20 cellular contexts compared by ENCODE assay signal in the genomic region with DNA sequence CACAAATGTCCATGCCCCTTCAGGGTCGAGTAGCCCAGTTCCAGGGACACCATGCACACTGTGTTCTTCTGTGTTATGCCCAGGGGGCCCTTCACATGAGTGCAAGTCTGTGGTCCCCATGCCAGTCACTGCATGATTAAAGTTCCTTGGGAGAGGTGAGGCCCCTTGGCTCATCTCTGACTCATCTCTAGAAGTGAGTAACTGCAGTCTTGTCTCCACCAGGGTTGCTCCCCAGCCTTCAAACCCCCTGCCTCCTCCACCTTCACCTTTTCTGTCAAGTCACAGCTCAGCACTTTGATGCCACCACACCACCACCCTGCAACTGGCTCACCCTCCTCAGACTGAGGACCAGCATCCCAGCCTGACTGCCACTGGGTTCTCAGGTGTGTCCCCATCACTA.
DNase-seq lines count a peak whose midpoint lies in the region; ATAC-seq and TF ChIP-seq lines count a peak whose summit lies in the region.
"Had no signal": no experiment of that assay in that cellular context is flagged by ENCODE, and none has a peak within 500 bp of the region (broad histone marks: within the 10 kb centered on the region; RNA-seq: fewer than 3 reads in every experiment).

No MANE protein-coding gene starts in this region.

- no peak overlapping the region for H3K9ac ChIP-seq in mammary epithelial cell (ENCODE audit: insufficient read depth, low read length)
- H3K9ac ChIP-seq: BLaER1 treated with 17β-estradiol and CSF1 and Interleukin-3, amounts not matched to agents 10 nM and 100 nM had no signal

- no peak for DNase-seq in activated CD4-positive, alpha-beta T cell treated with anti-CD3 and anti-CD28 coated beads, Interleukin-2, amount 10 ng/mL, durations not matched to agents 24 days and 14 days
- no peak for DNase-seq in activated CD4-positive, alpha-beta T cell treated with anti-CD3 and anti-CD28 coated beads for 1 hour
- DNase-seq in RKO (ENCODE audit: low spot score) (peak; percentile 7), mammary epithelial cell (peak; percentile 65)
- DNase-seq in stimulated activated CD4-positive, alpha-beta T cell treated with anti-CD3 and anti-CD28 coated beads, Interleukin-4, amount 100 ng/mL, for 24 hours, result peak; percentile 8
- DNase-seq in CD4-positive, alpha-beta T cell, result no peak
- DNase-seq: activated CD4-positive, CD25-positive, alpha-beta regulatory T cell; GF-D8; IMR-90; NCI-H2081 treated with DMSO at 0.1 percent for 48 hours; NCI-H524; stomach had no signal

- H3K4me1 ChIP-seq in mammary epithelial cell (ENCODE audit: insufficient read depth, low read length), result peaks cover 21% of the 10 kb centered on the region
- H3K4me1 ChIP-seq: A549, gastroesophageal sphincter, SJSA1, stomach had no signal

- dilution Hi-C loops in mammary epithelial cell (cut with HindIII; ENCODE audit: low sequenced_read_pairs), result no loop called here

- ATAC-seq in HG02763 (IDR thresholded peaks at IDR 0.05; ENCODE audit: unreplicated experiment) (no peak), HG02678 (IDR thresholded peaks at IDR 0.05; ENCODE audit: unreplicated experiment) (no peak)
- no peak for ATAC-seq in CD4-positive, alpha-beta T cell (ENCODE audit: poor library complexity)
- ATAC-seq: A549, gastroesophageal sphincter, sciatic nerve had no signal

- H3K9me3 Mint-ChIP-seq in activated CD4-positive, alpha-beta T cell treated with anti-CD3 and anti-CD28 coated beads, Interleukin-2, amount 10 ng/mL, durations not matched to agents 24 days and 14 days, result peaks cover 3% of the 10 kb centered on the region
- H3K9me3 Mint-ChIP-seq in CD4-positive, alpha-beta T cell, result no peaks in the 10 kb centered on the region

- peaks cover 9% of the 10 kb centered on the region for H3K4me1 Mint-ChIP-seq in activated CD4-positive, alpha-beta T cell treated with anti-CD3 and anti-CD28 coated beads, Interleukin-2, amount 10 ng/mL, durations not matched to agents 24 days and 14 days
- H3K4me1 Mint-ChIP-seq in CD4-positive, alpha-beta T cell (ENCODE audit: low read depth), result no peaks in the 10 kb centered on the region

- no peak overlapping the region for H2AFZ ChIP-seq in mammary epithelial cell (ENCODE audit: low read depth, low read length)

- H3K4me3 Mint-ChIP-seq in activated CD4-positive, alpha-beta T cell treated with anti-CD3 and anti-CD28 coated beads, Interleukin-2, amount 10 ng/mL, durations not matched to agents 24 days and 14 days, result no peak overlapping the region
- H3K4me3 Mint-ChIP-seq in CD4-positive, alpha-beta T cell, result no peak overlapping the region

- H3K79me2 ChIP-seq in mammary epithelial cell (ENCODE audit: insufficient read depth, low read length), result no peaks in the 10 kb centered on the region

- WGBS in mammary epithelial cell (ENCODE audit: low coverage, missing lambda C conversion rate), result 0% methylated on average over 1 of the region's 1 CpG

- H3K27ac ChIP-seq in mammary epithelial cell (ENCODE audit: insufficient read depth, low read depth, low read length), result no peak overlapping the region
- H3K27ac ChIP-seq in CD4-positive, alpha-beta T cell (ENCODE audit: low read depth, low read length), result no peak overlapping the region
- H3K27ac ChIP-seq: A549; BLaER1 treated with 17β-estradiol and CSF1 and Interleukin-3, amounts not matched to agents 10 nM and 100 nM; coronary artery; gastroesophageal sphincter; SJSA1; stomach had no signal

- H4K20me1 ChIP-seq in mammary epithelial cell (ENCODE audit: insufficient read depth, low read length), result no peaks in the 10 kb centered on the region
- H4K20me1 ChIP-seq: BLaER1 treated with 17β-estradiol and CSF1 and Interleukin-3, amounts not matched to agents 10 nM and 100 nM had no signal

- no peak overlapping the region for H3K4me3 ChIP-seq in mammary epithelial cell (replicated peaks in 1 of 3; ENCODE audit: insufficient read depth in 1 of 3, low read depth in 2 of 3, low read length in 3 of 3)
- H3K4me3 ChIP-seq: A549; BLaER1 treated with 17β-estradiol and CSF1 and Interleukin-3, amounts not matched to agents 10 nM and 100 nM; coronary artery; gastroesophageal sphincter; SJSA1; stomach had no signal

- no peaks in the 10 kb centered on the region for H3K36me3 ChIP-seq in mammary epithelial cell (ENCODE audit: insufficient read depth, low read length)
- H3K36me3 ChIP-seq: BLaER1 treated with 17β-estradiol and CSF1 and Interleukin-3, amounts not matched to agents 10 nM and 100 nM; gastroesophageal sphincter; SJSA1; stomach had no signal

- no TSS peak for BruUV-seq in mammary epithelial cell (replicated peaks; lab: Mats Ljungman, UMichigan)

- in situ Hi-C loops in mammary epithelial cell (cut with MboI; ENCODE audit: low sequenced_read_pairs in 2 of 2), result no loop called here

- intact Hi-C loops in activated CD4-positive, alpha-beta T cell treated with anti-CD3 and anti-CD28 coated beads, Interleukin-2, amount 10 ng/mL, durations not matched to agents 24 days and 14 days (cut with micrococcal nuclease), result no loop called here
- intact Hi-C loops in mammary epithelial cell (cut with micrococcal nuclease), result no loop called here
- intact Hi-C loops in CD4-positive, alpha-beta T cell (cut with DNase I, micrococcal nuclease), result no loop called here

- CTCF ChIA-PET in mammary epithelial cell (lab: Charles Lee; ENCODE audit: low non-redundant PET), result no interaction called here
- CTCF ChIA-PET in CD4-positive, alpha-beta T cell (lab: Charles Lee), result no interaction called here

- no peaks in the 10 kb centered on the region for H3K36me3 Mint-ChIP-seq in activated CD4-positive, alpha-beta T cell treated with anti-CD3 and anti-CD28 coated beads, Interleukin-2, amount 10 ng/mL, durations not matched to agents 24 days and 14 days (ENCODE audit: low read depth)
- H3K36me3 Mint-ChIP-seq in CD4-positive, alpha-beta T cell (ENCODE audit: low read depth), result no peaks in the 10 kb centered on the region

- no peaks in the 10 kb centered on the region for H3K27me3 ChIP-seq in mammary epithelial cell (ENCODE audit: insufficient read depth, low read length)
- peaks cover 4% of the 10 kb centered on the region for H3K27me3 ChIP-seq in CD4-positive, alpha-beta T cell (ENCODE audit: control insufficient read depth, insufficient read depth, low read length)
- H3K27me3 ChIP-seq: BLaER1 treated with 17β-estradiol and CSF1 and Interleukin-3, amounts not matched to agents 10 nM and 100 nM; gastroesophageal sphincter had no signal

- POLR2A ChIA-PET in CD4-positive, alpha-beta T cell (lab: Charles Lee), result no interaction called here

- TF ChIP-seq CTCF in mammary epithelial cell (conservative IDR thresholded peaks at IDR 0.05 in 1 of 2, IDR thresholded peaks at IDR 0.05 in 1 of 2; ENCODE audit: extremely low read depth in 1 of 2, insufficient read depth in 1 of 2, low read depth in 1 of 2, low read length in 2 of 2), result no peak
- no peak for TF ChIP-seq CTCF in CD4-positive, alpha-beta T cell (IDR thresholded peaks at IDR 0.05)

- no peak overlapping the region for H3K4me2 ChIP-seq in mammary epithelial cell (ENCODE audit: insufficient read depth, low read depth, low read length)
- H3K4me2 ChIP-seq: A549; BLaER1 treated with 17β-estradiol and CSF1 and Interleukin-3, amounts not matched to agents 10 nM and 100 nM had no signal

- H3K27me3 Mint-ChIP-seq in activated CD4-positive, alpha-beta T cell treated with anti-CD3 and anti-CD28 coated beads, Interleukin-2, amount 10 ng/mL, durations not matched to agents 24 days and 14 days, result peaks cover 21% of the 10 kb centered on the region
- peaks cover 33% of the 10 kb centered on the region for H3K27me3 Mint-ChIP-seq in CD4-positive, alpha-beta T cell

- no peaks in the 10 kb centered on the region for H3K9me3 ChIP-seq in mammary epithelial cell (replicated peaks; ENCODE audit: insufficient read depth, low read length)
- H3K9me3 ChIP-seq in CD4-positive, alpha-beta T cell (ENCODE audit: control insufficient read depth, low read length), result peaks cover 4% of the 10 kb centered on the region
- H3K9me3 ChIP-seq: SJSA1 had no signal

- peak overlapping the region; percentile 5 for H3K27ac Mint-ChIP-seq in activated CD4-positive, alpha-beta T cell treated with anti-CD3 and anti-CD28 coated beads, Interleukin-2, amount 10 ng/mL, durations not matched to agents 24 days and 14 days
- H3K27ac Mint-ChIP-seq in CD4-positive, alpha-beta T cell, result no peak overlapping the region

Comparison
In these comparisons a context has a peak if more than half of its experiments do, and no peak if none do; other contexts are left out.
1. DNase-seq: peak in RKO (single experiment), mammary epithelial cell (single experiment) and stimulated activated CD4-positive, alpha-beta T cell treated with anti-CD3 and anti-CD28 coated beads, Interleukin-4, amount 100 ng/mL, for 24 hours (single experiment); none in activated CD4-positive, alpha-beta T cell treated with anti-CD3 and anti-CD28 coated beads, Interleukin-2, amount 10 ng/mL, durations not matched to agents 24 days and 14 days (single experiment), activated CD4-positive, alpha-beta T cell treated with anti-CD3 and anti-CD28 coated beads for 1 hour (single experiment) and CD4-positive, alpha-beta T cell (0 of 10).